Comparison of ENCODE assay signal across 8 cellular contexts in the genomic region with DNA sequence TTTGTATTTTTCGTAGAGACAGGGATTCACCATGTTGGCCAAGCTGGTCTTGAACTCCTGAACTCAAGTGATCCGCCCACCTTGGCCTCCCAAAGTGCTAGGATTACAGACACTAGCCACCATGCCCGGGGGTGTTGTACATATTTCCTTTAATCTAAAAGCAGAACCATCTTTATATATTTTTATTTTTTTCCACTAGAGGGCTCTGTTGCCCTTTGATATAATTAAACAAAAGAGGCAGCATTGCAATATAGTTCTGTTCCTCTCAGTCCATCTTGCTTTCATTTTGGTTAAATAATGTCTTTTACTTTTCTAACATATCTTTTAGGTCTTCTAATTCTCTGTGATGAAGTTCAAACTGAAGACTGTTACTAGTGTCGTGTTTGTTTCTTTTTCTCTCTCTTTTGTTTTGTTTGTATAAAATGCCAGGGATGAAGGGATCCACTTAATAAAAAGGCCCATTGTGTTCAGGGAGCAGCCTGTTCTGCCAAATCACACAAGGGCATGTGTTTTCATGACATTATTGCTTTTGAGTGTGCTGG. TPM values are rescaled to one million over a fixed set of nuclear protein-coding genes. Genes with fewer than 3 reads are reported as not detected.
A peak's percentile ranks its signal among the peaks of the same experiment; 100 is the strongest.
DNase-seq lines count a peak whose midpoint lies in the region; ATAC-seq and TF ChIP-seq lines count a peak whose summit lies in the region.

No MANE protein-coding gene starts in this region.

- POLR2A ChIA-PET in CD4-positive, alpha-beta memory T cell (lab: Charles Lee; ENCODE audit: partially characterized antibody), result no interaction called here
- POLR2A ChIA-PET in activated CD8-positive, alpha-beta T cell treated with anti-CD3 and anti-CD28 coated beads, Interleukin-2, amount 10 ng/mL, durations not matched to agents 7 days and 5 days (lab: Charles Lee), result no interaction called here

- H2AFZ ChIP-seq in parathyroid adenoma, result peak overlapping the region; percentile 13

- intact Hi-C loops in CD4-positive, alpha-beta memory T cell (cut with micrococcal nuclease), result loop anchor here (1.0 to 5.0 kb wide), 4 partner anchors 112 to 1479 kb away; no protein-coding TSS in a partner anchor

- H3K79me2 ChIP-seq in parathyroid adenoma, result no peaks in the 10 kb centered on the region

- H3K27ac Mint-ChIP-seq in CD4-positive, alpha-beta memory T cell, result peak overlapping the region in 5 of 7 donors; percentile 14 to 73 (median 62)
- H3K27ac Mint-ChIP-seq in activated CD8-positive, alpha-beta T cell treated with anti-CD3 and anti-CD28 coated beads, Interleukin-2, amount 10 ng/mL, durations not matched to agents 7 days and 5 days, result no peak overlapping the region

- no peak overlapping the region for H3K27ac ChIP-seq in CD4-positive, alpha-beta memory T cell (ENCODE audit: low read depth, low read length)
- H3K27ac ChIP-seq in gastroesophageal sphincter (peak overlapping the region in 1 of 4 donors; percentile 50), parathyroid adenoma (no peak overlapping the region)

- H3K4me1 Mint-ChIP-seq in CD4-positive, alpha-beta memory T cell, result peaks cover 2 to 11% (median 4%) of the 10 kb centered on the region in 4 donors
- H3K4me1 Mint-ChIP-seq in activated CD8-positive, alpha-beta T cell treated with anti-CD3 and anti-CD28 coated beads, Interleukin-2, amount 10 ng/mL, durations not matched to agents 7 days and 5 days (ENCODE audit: low read depth), result peaks cover 2% of the 10 kb centered on the region

- H3K9me3 Mint-ChIP-seq in CD4-positive, alpha-beta memory T cell, result no peaks in the 10 kb centered on the region
- H3K9me3 Mint-ChIP-seq in activated CD8-positive, alpha-beta T cell treated with anti-CD3 and anti-CD28 coated beads, Interleukin-2, amount 10 ng/mL, durations not matched to agents 7 days and 5 days (ENCODE audit: insufficient read depth), result no peaks in the 10 kb centered on the region

- H3K27me3 ChIP-seq in CD4-positive, alpha-beta memory T cell (ENCODE audit: insufficient read depth, low read length), result no peaks in the 10 kb centered on the region
- no peaks in the 10 kb centered on the region for H3K27me3 ChIP-seq in gastroesophageal sphincter
- H3K27me3 ChIP-seq in parathyroid adenoma (ENCODE audit: control insufficient read depth, insufficient read depth, low read length), result no peaks in the 10 kb centered on the region

- no peak overlapping the region for H3K4me2 ChIP-seq in parathyroid adenoma (ENCODE audit: low read length)

- no peak for TF ChIP-seq POLR2A in gastroesophageal sphincter (IDR thresholded peaks at IDR 0.05)

- no peak overlapping the region for H3K4me3 ChIP-seq in CD4-positive, alpha-beta memory T cell (ENCODE audit: low read length in 2 of 2)
- H3K4me3 ChIP-seq in gastroesophageal sphincter, result no peak overlapping the region
- no peak overlapping the region for H3K4me3 ChIP-seq in parathyroid adenoma (ENCODE audit: low read depth, low read length)

- peak overlapping the region in 3 of 8 donors; percentile 32 to 53 (median 49) for H3K4me3 Mint-ChIP-seq in CD4-positive, alpha-beta memory T cell
- H3K4me3 Mint-ChIP-seq in activated CD8-positive, alpha-beta T cell treated with anti-CD3 and anti-CD28 coated beads, Interleukin-2, amount 10 ng/mL, durations not matched to agents 7 days and 5 days, result no peak overlapping the region

- H3K36me3 Mint-ChIP-seq in CD4-positive, alpha-beta memory T cell, result peaks cover 17 to 21% of the 10 kb centered on the region in 2 donors
- peaks cover 7% of the 10 kb centered on the region for H3K36me3 Mint-ChIP-seq in activated CD8-positive, alpha-beta T cell treated with anti-CD3 and anti-CD28 coated beads, Interleukin-2, amount 10 ng/mL, durations not matched to agents 7 days and 5 days (ENCODE audit: low read depth)

- TF ChIP-seq EP300 in gastroesophageal sphincter (IDR thresholded peaks at IDR 0.05), result no peak

- peak in 4 of 5 donors; percentile 54 to 63 (median 58) for DNase-seq in CD4-positive, alpha-beta memory T cell
- DNase-seq in NCI-H2227 (lab: John Stamatoyannopoulos, UW; ENCODE audit: unreplicated experiment), result peak; percentile 60
- no peak for DNase-seq in activated CD8-positive, alpha-beta T cell treated with anti-CD3 and anti-CD28 coated beads, Interleukin-2, amount 10 ng/mL, durations not matched to agents 7 days and 5 days
- no peak for DNase-seq in OCI-M2 (lab: John Stamatoyannopoulos, UW; ENCODE audit: unreplicated experiment)

- H3K36me3 ChIP-seq in CD4-positive, alpha-beta memory T cell (ENCODE audit: insufficient read depth, low read length), result peaks cover 5% of the 10 kb centered on the region
- H3K36me3 ChIP-seq in gastroesophageal sphincter, result peaks cover 0 to 23% of the 10 kb centered on the region in 2 donors
- H3K36me3 ChIP-seq in parathyroid adenoma (ENCODE audit: control insufficient read depth, insufficient read depth, low read length), result no peaks in the 10 kb centered on the region

- CTCF ChIA-PET in CD4-positive, alpha-beta memory T cell (lab: Charles Lee; ENCODE audit: partially characterized antibody), result interaction anchor here (1.3 kb wide), 1 partner anchor 23 kb away, joined by 4 read pairs; the partner anchor contains the start of gene WWOX
- CTCF ChIA-PET in activated CD8-positive, alpha-beta T cell treated with anti-CD3 and anti-CD28 coated beads, Interleukin-2, amount 10 ng/mL, durations not matched to agents 7 days and 5 days (lab: Charles Lee), result interaction anchor here (1.0 to 1.7 kb wide), 3 partner anchors 109 to 115 kb away, joined by 3 to 7 read pairs (median 4); no protein-coding TSS in a partner anchor

- TF ChIP-seq CTCF in gastroesophageal sphincter (IDR thresholded peaks at IDR 0.05), result peak; percentile 26 to 62 (median 49)
- peak; percentile 64 for TF ChIP-seq CTCF in parathyroid adenoma (IDR thresholded peaks at IDR 0.05)

- no peaks in the 10 kb centered on the region for H3K4me1 ChIP-seq in CD4-positive, alpha-beta memory T cell (ENCODE audit: insufficient read depth, low read length)
- H3K4me1 ChIP-seq in gastroesophageal sphincter (peaks cover 6 to 25% (median 9%) of the 10 kb centered on the region in 3 donors), parathyroid adenoma (peaks cover 8% of the 10 kb centered on the region)

- no peaks in the 10 kb centered on the region for H3K27me3 Mint-ChIP-seq in CD4-positive, alpha-beta memory T cell
- H3K27me3 Mint-ChIP-seq in activated CD8-positive, alpha-beta T cell treated with anti-CD3 and anti-CD28 coated beads, Interleukin-2, amount 10 ng/mL, durations not matched to agents 7 days and 5 days (ENCODE audit: low read depth), result no peaks in the 10 kb centered on the region

- no peaks in the 10 kb centered on the region for H3K9me3 ChIP-seq in CD4-positive, alpha-beta memory T cell (ENCODE audit: control insufficient read depth in 1 of 2, low read length in 2 of 2)
- no peaks in the 10 kb centered on the region for H3K9me3 ChIP-seq in gastroesophageal sphincter
- no peaks in the 10 kb centered on the region for H3K9me3 ChIP-seq in parathyroid adenoma (ENCODE audit: control insufficient read depth, low read length)

- ATAC-seq in GM18867 (IDR thresholded peaks at IDR 0.05; ENCODE audit: unreplicated experiment) (peak; percentile 86), HG03159 (IDR thresholded peaks at IDR 0.05; ENCODE audit: unreplicated experiment) (peak; percentile 94), gastroesophageal sphincter (peak; percentile 62)
- peak; percentile 65 for ATAC-seq in activated CD8-positive, alpha-beta T cell treated with anti-CD3 and anti-CD28 coated beads, Interleukin-2, amount 10 ng/mL, durations not matched to agents 7 days and 5 days

- WGBS in gastroesophageal sphincter (ENCODE audit: low coverage in 1 of 2), 2 donors, result 2 to 8% methylated on average over 2 to 3 of the region's 4 CpGs

- no peak overlapping the region for H3K9ac ChIP-seq in parathyroid adenoma

RNA-seq across cellular contexts. Expression of gene WWOX, which starts 23.4 kb away (rescaled TPM):
- total RNA-seq in CD4-positive, alpha-beta memory T cell, result 10 to 100 TPM; 21.9 to 23.1 TPM
- polyA plus RNA-seq in CD4-positive, alpha-beta memory T cell, result 10 to 100 TPM; 10.4 to 13.2 TPM
- 10 to 100 TPM; 34.4 to 34.9 TPM for total RNA-seq in activated CD8-positive, alpha-beta T cell treated with anti-CD3 and anti-CD28 coated beads, Interleukin-2, amount 10 ng/mL, durations not matched to agents 7 days and 5 days
- 10 to 100 TPM; 12.9 to 53.5 (median 25.6) TPM for total RNA-seq in gastroesophageal sphincter

Comparison
In these comparisons a context has a peak if more than half of its experiments do, and no peak if none do; other contexts are left out.
1. DNase-seq: peak in CD4-positive, alpha-beta memory T cell (4 of 5) and NCI-H2227 (single experiment); none in activated CD8-positive, alpha-beta T cell treated with anti-CD3 and anti-CD28 coated beads, Interleukin-2, amount 10 ng/mL, durations not matched to agents 7 days and 5 days (single experiment) and OCI-M2 (single experiment).
2. Peak in every context shown above with its lines, with median percentiles within 50 percentile points of each other: ATAC-seq.